8 cellular contexts compared by ENCODE assay signal in the genomic region with DNA sequence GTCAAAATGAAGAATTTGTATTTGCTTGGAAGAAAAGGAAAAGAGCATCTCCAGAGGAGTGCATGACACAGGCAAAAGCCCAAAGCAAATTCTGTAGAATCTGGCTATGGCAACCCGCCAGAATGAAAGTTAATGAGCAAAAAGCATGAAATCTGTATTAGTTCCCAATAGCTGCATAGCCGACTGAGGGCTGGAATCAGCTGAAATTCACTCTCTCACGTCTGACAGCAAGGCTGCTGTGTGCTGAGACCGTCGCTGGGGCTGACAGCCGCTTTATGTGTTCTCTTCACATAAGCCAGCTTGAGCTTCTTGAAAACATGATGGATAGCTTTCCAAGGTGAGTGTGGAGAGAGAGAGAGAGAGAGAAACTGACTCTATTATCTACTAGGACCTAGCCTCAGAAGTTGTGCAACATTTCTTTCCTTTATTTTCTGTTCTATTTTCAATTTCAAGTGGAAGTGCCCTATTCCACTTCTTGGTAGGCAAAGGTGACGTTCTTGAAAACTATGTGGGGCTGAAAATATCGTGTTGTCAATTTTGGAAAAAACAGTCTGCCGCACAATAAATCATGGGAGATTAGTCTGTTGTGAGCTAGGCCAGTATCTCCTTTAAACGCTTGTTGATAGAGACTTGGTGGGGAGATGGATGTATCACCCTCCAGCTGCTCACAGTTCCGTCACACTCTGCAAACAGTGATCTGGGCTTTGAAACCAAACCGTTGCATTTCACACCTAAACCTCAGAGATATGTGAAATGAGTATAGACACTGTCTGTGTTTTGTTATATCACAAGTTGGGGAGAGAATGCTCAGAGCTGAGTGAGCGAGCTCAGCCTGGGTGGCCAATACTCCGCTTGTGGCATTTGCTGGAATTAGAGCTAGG.
A peak's percentile ranks its signal among the peaks of the same experiment; 100 is the strongest.
DNase-seq lines count a peak whose midpoint lies in the region; ATAC-seq and TF ChIP-seq lines count a peak whose summit lies in the region.

No MANE protein-coding gene starts in this region.

- no peak overlapping the region for H2BK5ac ChIP-seq in H9 (ENCODE audit: insufficient read length, low read length)

- H3K27ac ChIP-seq in PC-3 (ENCODE audit: low read length) (peak overlapping the region; percentile 79), H9 (ENCODE audit: insufficient read length, low read depth, low read length) (no peak overlapping the region)
- peak overlapping the region; percentile 38 for H3K27ac ChIP-seq in effector memory CD4-positive, alpha-beta T cell (ENCODE audit: insufficient read depth, low read length, poor library complexity, severe bottlenecking)

- no peak overlapping the region for H4K5ac ChIP-seq in H9 (ENCODE audit: insufficient read length, low read depth, low read length)

- no peak overlapping the region for H2BK15ac ChIP-seq in H9 (ENCODE audit: low read depth, low read length)

- H4K20me1 ChIP-seq in PC-3 (ENCODE audit: low read length) (no peaks in the 10 kb centered on the region), H9 (ENCODE audit: control insufficient read depth, insufficient read depth, insufficient read length) (no peaks in the 10 kb centered on the region)

- H3T11ph ChIP-seq in H9 (ENCODE audit: low read length) = no peak overlapping the region

- H3K4me2 ChIP-seq in PC-3 (ENCODE audit: low read length) = 0 out of 2 replicates have a peak overlapping the region, but pooled peaks have one; percentile 16
- no peak overlapping the region for H3K4me2 ChIP-seq in H9 (ENCODE audit: insufficient read depth, insufficient read length, low read length)

- peaks cover 29% of the 10 kb centered on the region for H3K4me1 ChIP-seq in PC-3 (ENCODE audit: insufficient read depth, low read length)
- H3K4me1 ChIP-seq in effector memory CD4-positive, alpha-beta T cell (ENCODE audit: control insufficient read depth, insufficient read depth, low read length, poor library complexity, severe bottlenecking) = no peaks in the 10 kb centered on the region
- no peaks in the 10 kb centered on the region for H3K4me1 ChIP-seq in H9 (ENCODE audit: insufficient read depth, low read length)

- H3K14ac ChIP-seq in H9 (ENCODE audit: insufficient read depth, low read length) = no peak overlapping the region

- H4K91ac ChIP-seq in H9 (ENCODE audit: insufficient read length, low read depth, low read length) = no peak overlapping the region

- H2AK5ac ChIP-seq in H9 (ENCODE audit: insufficient read length, low read length) = no peak overlapping the region

- no peaks in the 10 kb centered on the region for H3K27me3 Mint-ChIP-seq in H9 (ENCODE audit: low read depth)

- H2AFZ ChIP-seq in PC-3 (ENCODE audit: low read length) (no peak overlapping the region), H9 (ENCODE audit: low read length) (no peak overlapping the region)

- no peaks in the 10 kb centered on the region for H3K9me3 ChIP-seq in PC-3 (ENCODE audit: low read length)
- H3K9me3 ChIP-seq in effector memory CD4-positive, alpha-beta T cell (ENCODE audit: control insufficient read depth, low read length) = no peaks in the 10 kb centered on the region
- no peaks in the 10 kb centered on the region for H3K9me3 ChIP-seq in H9 (ENCODE audit: control insufficient read depth, low read depth, low read length)

- intact Hi-C loops in PC-3 (cut with micrococcal nuclease) = no loop called here

- H3K4me3 ChIP-seq in PC-3 (ENCODE audit: low read length) = no peak overlapping the region
- H3K4me3 ChIP-seq in effector memory CD4-positive, alpha-beta T cell (ENCODE audit: insufficient read depth, low read depth, low read length, poor library complexity, severe bottlenecking) = no peak overlapping the region

- H2BK120ac ChIP-seq in H9 (ENCODE audit: low read depth, low read length, poor library complexity, severe bottlenecking) = no peak overlapping the region

- POLR2A ChIA-PET in PC-3 (lab: Charles Lee; ENCODE audit: unreplicated experiment) = no interaction called here

- H3K36me3 Mint-ChIP-seq in H9 (ENCODE audit: insufficient read depth in 1 of 3, low read depth in 3 of 3) = no peaks in the 10 kb centered on the region

- no CpG with 5 or more reads among the region's 14 CpGs for WGBS in H9 (ENCODE audit: extremely low coverage, insufficient read length, low lambda C conversion rate)

- no peak overlapping the region for H3K4ac ChIP-seq in H9 (ENCODE audit: low read depth, low read length)

- no peaks in the 10 kb centered on the region for H3K36me3 ChIP-seq in PC-3 (ENCODE audit: low read depth, low read length)
- H3K36me3 ChIP-seq in effector memory CD4-positive, alpha-beta T cell (ENCODE audit: control insufficient read depth, insufficient read depth, low read length) = no peaks in the 10 kb centered on the region

- H3K9ac ChIP-seq in PC-3 (ENCODE audit: low read length) (peak overlapping the region; percentile 37; the same call in 1 of the 2 replicates), H9 (ENCODE audit: extremely low read depth, insufficient read length, low read length) (no peak overlapping the region)

- H3K56ac ChIP-seq in H9 (ENCODE audit: insufficient read length, low read depth, low read length) = no peak overlapping the region

- H3K4me3 Mint-ChIP-seq in H9 = no peak overlapping the region

- H3K18ac ChIP-seq in H9 (ENCODE audit: insufficient read length, low read depth, low read length) = no peak overlapping the region

- CTCF ChIA-PET in PC-3 (lab: Charles Lee) = no interaction called here

- no peak overlapping the region for H3K23ac ChIP-seq in H9 (ENCODE audit: insufficient read length, low read depth, low read length)

- no peaks in the 10 kb centered on the region for H3K79me2 ChIP-seq in PC-3 (ENCODE audit: low read length)
- no peaks in the 10 kb centered on the region for H3K79me2 ChIP-seq in H9 (ENCODE audit: insufficient read depth, low read length)

- H3K27me3 ChIP-seq in PC-3 (ENCODE audit: low read length) = no peaks in the 10 kb centered on the region
- no peaks in the 10 kb centered on the region for H3K27me3 ChIP-seq in effector memory CD4-positive, alpha-beta T cell (replicated peaks; ENCODE audit: control insufficient read depth, insufficient read depth, low read length, poor library complexity, severe bottlenecking)
- no peaks in the 10 kb centered on the region for H3K27me3 ChIP-seq in H9 (ENCODE audit: insufficient read depth, low read length)

- DNase-seq in PC-3 (no peak), H9 (no peak), HPDE6-E6E7 (ENCODE audit: extremely low spot score) (no peak), occipital lobe (lab: John Stamatoyannopoulos, UW) (no peak)
- DNase-seq in effector memory CD4-positive, alpha-beta T cell = peak; percentile 13 to 51 (median 16)
- peak; percentile 10 for DNase-seq in stimulated activated naive CD8-positive, alpha-beta T cell treated with anti-CD3 and anti-CD28 coated beads, Interleukin-15, Interleukin-2, amounts not matched to agents 100 U/mL and 50 U/mL, for 24 hours

- TF ChIP-seq CTCF in PC-3 (conservative IDR thresholded peaks at IDR 0.05; ENCODE audit: low read depth, low read length) = no peak
- TF ChIP-seq CTCF in H9 (conservative IDR thresholded peaks at IDR 0.05) = no peak

- 0 out of 7 replicates have a peak overlapping the region, but pooled peaks of 1 of the 3 experiments have one; percentile 6 for H3K27ac Mint-ChIP-seq in H9

- peaks cover 2 to 4% of the 10 kb centered on the region in 2 experiments; a peak in 2 of 4 replicates for H3K4me1 Mint-ChIP-seq in H9

- H4K8ac ChIP-seq in H9 (replicated peaks; ENCODE audit: insufficient read length, low read depth, low read length) = no peak overlapping the region

- no TSS peak for BruUV-seq in PC-3 (replicated peaks; lab: Mats Ljungman, UMichigan)

- no peaks in the 10 kb centered on the region for H3F3A ChIP-seq in PC-3 (ENCODE audit: low read length, unreplicated experiment)

- no peaks in the 10 kb centered on the region; a peak in 2 of 5 replicates for H3K9me3 Mint-ChIP-seq in H9

- no peaks in the 10 kb centered on the region for H3K23me2 ChIP-seq in H9 (ENCODE audit: insufficient read length, low read depth, low read length, poor library complexity, severe bottlenecking)

- no peak overlapping the region for H2BK12ac ChIP-seq in H9 (ENCODE audit: insufficient read length, low read depth, low read length)

- ATAC-seq in GM18517 (IDR thresholded peaks at IDR 0.05; ENCODE audit: unreplicated experiment) (peak; percentile 99), GM21717 (IDR thresholded peaks at IDR 0.05; ENCODE audit: unreplicated experiment) (peak; percentile 98), PC-3 (no peak)
- ATAC-seq in stimulated activated naive CD8-positive, alpha-beta T cell treated with anti-CD3 and anti-CD28 coated beads, Interleukin-15, Interleukin-2, amounts not matched to agents 100 U/mL and 50 U/mL, for 24 hours = peak; percentile 89

- H2BK20ac ChIP-seq in H9 (ENCODE audit: low read depth, low read length, poor library complexity, severe bottlenecking) = no peak overlapping the region

- H3K9me2 ChIP-seq in PC-3 (replicated peaks; ENCODE audit: low read length) = no peaks in the 10 kb centered on the region

- H3K79me1 ChIP-seq in H9 (ENCODE audit: insufficient read depth, low read depth, low read length, poor library complexity, severe bottlenecking) = no peaks in the 10 kb centered on the region

Comparison
In these comparisons a context has a peak if more than half of its experiments do, and no peak if none do; other contexts are left out.
1. DNase-seq: peak in effector memory CD4-positive, alpha-beta T cell (3 of 3) and stimulated activated naive CD8-positive, alpha-beta T cell treated with anti-CD3 and anti-CD28 coated beads, Interleukin-15, Interleukin-2, amounts not matched to agents 100 U/mL and 50 U/mL, for 24 hours (single experiment); none in PC-3 (single experiment), H9 (single experiment), HPDE6-E6E7 (single experiment) and occipital lobe (single experiment).